ENCODE assay signal across 16 cellular contexts in genomic region chr7:81111781-81112540, GRCh38.
DNase-seq lines count a peak whose midpoint lies in the region; ATAC-seq and TF ChIP-seq lines count a peak whose summit lies in the region.
"Had no signal": no experiment of that assay in that cellular context is flagged by ENCODE, and none has a peak within 500 bp of the region (broad histone marks: within the 10 kb centered on the region; RNA-seq: fewer than 3 reads in every experiment).

No MANE protein-coding gene starts in this region.

- H3K4me1 Mint-ChIP-seq in progenitor cell of endocrine pancreas (ENCODE audit: low read depth) = peaks cover 26% of the 10 kb centered on the region
- H3K4me1 Mint-ChIP-seq: activated CD4-positive, alpha-beta T cell treated with anti-CD3 and anti-CD28 coated beads, Interleukin-2, amount 10 ng/mL, durations not matched to agents 24 days and 14 days; activated naive CD4-positive, alpha-beta T cell treated with anti-CD3 and anti-CD28 coated beads, Interleukin-2, amount 10 ng/mL, durations not matched to agents 7 days and 5 days had no signal

- DNase-seq in EL (peak; percentile 40), SK-N-DZ (ENCODE audit: low spot score) (peak; percentile 81), foreskin keratinocyte (no peak), progenitor cell of endocrine pancreas (ENCODE audit: low spot score, unreplicated experiment) (no peak), NCI-H2196 treated with DMSO at 0.1 percent for 48 hours (lab: John Stamatoyannopoulos, UW; ENCODE audit: unreplicated experiment) (no peak), NAMALWA (ENCODE audit: low spot score) (no peak)
- DNase-seq: activated CD4-positive, alpha-beta T cell treated with anti-CD3 and anti-CD28 coated beads, Interleukin-2, amount 10 ng/mL, durations not matched to agents 24 days and 14 days; activated naive CD4-positive, alpha-beta T cell treated with anti-CD3 and anti-CD28 coated beads, Interleukin-2, amount 10 ng/mL, durations not matched to agents 7 days and 5 days; cortex of kidney; H7; hippocampal formation; Right ventricle myocardium superior; stimulated activated CD4-positive, alpha-beta T cell treated with anti-CD3 and anti-CD28 coated beads, Interleukin-1b, Interleukin-23, amount 100 ng/mL, for 48 hours; stomach had no signal

- no peaks in the 10 kb centered on the region for H3K36me3 Mint-ChIP-seq in progenitor cell of endocrine pancreas (ENCODE audit: insufficient read depth)
- H3K36me3 Mint-ChIP-seq: activated naive CD4-positive, alpha-beta T cell treated with anti-CD3 and anti-CD28 coated beads, Interleukin-2, amount 10 ng/mL, durations not matched to agents 7 days and 5 days had no signal

- H3K4me3 Mint-ChIP-seq in progenitor cell of endocrine pancreas (ENCODE audit: low read depth) = peak overlapping the region; percentile 6
- H3K4me3 Mint-ChIP-seq: activated CD4-positive, alpha-beta T cell treated with anti-CD3 and anti-CD28 coated beads, Interleukin-2, amount 10 ng/mL, durations not matched to agents 24 days and 14 days; activated naive CD4-positive, alpha-beta T cell treated with anti-CD3 and anti-CD28 coated beads, Interleukin-2, amount 10 ng/mL, durations not matched to agents 7 days and 5 days had no signal

- TF ChIP-seq CTCF in foreskin keratinocyte (conservative IDR thresholded peaks at IDR 0.05) (no peak), progenitor cell of endocrine pancreas (IDR thresholded peaks at IDR 0.05; ENCODE audit: unreplicated experiment) (no peak)

- peak; percentile 38 for ATAC-seq in foreskin keratinocyte
- ATAC-seq in GM21367 (IDR thresholded peaks at IDR 0.05; ENCODE audit: unreplicated experiment) = no peak
- no peak for ATAC-seq in GM18517 (IDR thresholded peaks at IDR 0.05; ENCODE audit: unreplicated experiment)

- H3K9me3 Mint-ChIP-seq in progenitor cell of endocrine pancreas (ENCODE audit: low read depth) = no peaks in the 10 kb centered on the region
- H3K9me3 Mint-ChIP-seq: activated CD4-positive, alpha-beta T cell treated with anti-CD3 and anti-CD28 coated beads, Interleukin-2, amount 10 ng/mL, durations not matched to agents 24 days and 14 days; activated naive CD4-positive, alpha-beta T cell treated with anti-CD3 and anti-CD28 coated beads, Interleukin-2, amount 10 ng/mL, durations not matched to agents 7 days and 5 days had no signal

- no peaks in the 10 kb centered on the region for H3K27me3 ChIP-seq in foreskin keratinocyte
- H3K27me3 ChIP-seq: stomach had no signal

- no peaks in the 10 kb centered on the region for H3K27me3 Mint-ChIP-seq in progenitor cell of endocrine pancreas
- H3K27me3 Mint-ChIP-seq: activated CD4-positive, alpha-beta T cell treated with anti-CD3 and anti-CD28 coated beads, Interleukin-2, amount 10 ng/mL, durations not matched to agents 24 days and 14 days; activated naive CD4-positive, alpha-beta T cell treated with anti-CD3 and anti-CD28 coated beads, Interleukin-2, amount 10 ng/mL, durations not matched to agents 7 days and 5 days had no signal

- H3K27ac Mint-ChIP-seq in progenitor cell of endocrine pancreas = peak overlapping the region; percentile 87
- H3K27ac Mint-ChIP-seq: activated CD4-positive, alpha-beta T cell treated with anti-CD3 and anti-CD28 coated beads, Interleukin-2, amount 10 ng/mL, durations not matched to agents 24 days and 14 days; activated naive CD4-positive, alpha-beta T cell treated with anti-CD3 and anti-CD28 coated beads, Interleukin-2, amount 10 ng/mL, durations not matched to agents 7 days and 5 days had no signal

- peak overlapping the region; percentile 8 for H3K27ac ChIP-seq in foreskin keratinocyte
- H3K27ac ChIP-seq: stomach had no signal

- H3K4me1 ChIP-seq in foreskin keratinocyte = no peaks in the 10 kb centered on the region

Comparison
In these comparisons a context has a peak if more than half of its experiments do, and no peak if none do; other contexts are left out.
1. DNase-seq: peak in EL (single experiment) and SK-N-DZ (single experiment); none in foreskin keratinocyte (0 of 2), progenitor cell of endocrine pancreas (single experiment), NCI-H2196 treated with DMSO at 0.1 percent for 48 hours (single experiment) and NAMALWA (single experiment).